ENCODE assay signal across 8 cellular contexts in the genomic region with DNA sequence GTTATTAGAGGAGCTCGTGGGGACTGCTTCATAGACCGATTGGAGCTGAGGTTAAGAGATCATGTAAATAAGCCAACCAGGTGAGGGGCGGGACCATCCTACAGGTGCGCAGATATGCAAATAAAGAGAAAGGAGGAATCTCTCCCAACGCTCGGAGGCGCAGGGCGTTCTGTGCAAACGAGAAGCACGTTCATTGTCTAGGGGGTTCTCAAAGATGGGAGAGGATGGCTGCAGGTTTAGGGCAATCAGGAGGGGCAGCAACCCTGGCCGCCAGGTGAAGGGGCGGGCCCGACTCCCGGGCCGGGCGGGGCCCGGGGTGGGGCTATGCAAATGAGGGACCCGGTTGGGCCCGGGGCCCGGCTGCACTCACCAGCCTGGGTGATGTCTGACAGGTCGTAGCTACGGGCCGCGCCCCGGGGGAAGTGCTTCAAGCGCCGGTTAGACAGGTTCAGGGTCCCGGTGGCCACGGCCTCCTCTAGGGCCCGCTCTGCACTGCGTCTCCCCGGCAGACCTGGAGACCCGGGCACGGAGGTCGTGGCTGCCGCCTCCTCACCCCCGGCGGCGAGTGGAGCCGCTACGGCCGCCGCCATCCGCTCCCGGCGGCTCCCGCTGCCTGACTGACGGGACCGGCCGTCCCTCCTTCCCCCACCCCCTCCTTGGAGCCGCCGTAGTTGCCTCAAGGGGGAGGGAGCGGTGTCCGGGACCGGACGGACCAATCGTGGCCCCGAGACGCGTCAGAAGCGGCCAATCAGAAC. TPM values are rescaled to one million over a fixed set of nuclear protein-coding genes. Genes with fewer than 3 reads are reported as not detected.
DNase-seq lines count a peak whose midpoint lies in the region; TF ChIP-seq lines count a peak whose summit lies in the region.

A gene with protein sequence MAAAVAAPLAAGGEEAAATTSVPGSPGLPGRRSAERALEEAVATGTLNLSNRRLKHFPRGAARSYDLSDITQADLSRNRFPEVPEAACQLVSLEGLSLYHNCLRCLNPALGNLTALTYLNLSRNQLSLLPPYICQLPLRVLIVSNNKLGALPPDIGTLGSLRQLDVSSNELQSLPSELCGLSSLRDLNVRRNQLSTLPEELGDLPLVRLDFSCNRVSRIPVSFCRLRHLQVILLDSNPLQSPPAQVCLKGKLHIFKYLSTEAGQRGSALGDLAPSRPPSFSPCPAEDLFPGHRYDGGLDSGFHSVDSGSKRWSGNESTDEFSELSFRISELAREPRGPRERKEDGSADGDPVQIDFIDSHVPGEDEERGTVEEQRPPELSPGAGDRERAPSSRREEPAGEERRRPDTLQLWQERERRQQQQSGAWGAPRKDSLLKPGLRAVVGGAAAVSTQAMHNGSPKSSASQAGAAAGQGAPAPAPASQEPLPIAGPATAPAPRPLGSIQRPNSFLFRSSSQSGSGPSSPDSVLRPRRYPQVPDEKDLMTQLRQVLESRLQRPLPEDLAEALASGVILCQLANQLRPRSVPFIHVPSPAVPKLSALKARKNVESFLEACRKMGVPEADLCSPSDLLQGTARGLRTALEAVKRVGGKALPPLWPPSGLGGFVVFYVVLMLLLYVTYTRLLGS (minus strand): TSS at position 619 of the 755 bp plus-strand sequence. CDS start 29 bp downstream, at position 590.

- peaks cover 39 to 45% of the 10 kb centered on the region in 2 experiments for H3K4me1 Mint-ChIP-seq in H9
- H3K4me1 Mint-ChIP-seq in activated CD4-positive, alpha-beta T cell treated with anti-CD3 and anti-CD28 coated beads, Interleukin-2, amount 10 ng/mL, durations not matched to agents 7 days and 5 days = peaks cover 27% of the 10 kb centered on the region
- H3K4me1 Mint-ChIP-seq in mesothelial cell of epicardium = peaks cover 51% of the 10 kb centered on the region

- H3K4me3 Mint-ChIP-seq in H9 (peak within 1 kb of the TSS; percentile 90 to 98), mesothelial cell of epicardium (peak within 1 kb of the TSS; percentile 91)
- H3K4me3 Mint-ChIP-seq in activated CD4-positive, alpha-beta T cell treated with anti-CD3 and anti-CD28 coated beads, Interleukin-2, amount 10 ng/mL, durations not matched to agents 7 days and 5 days = peak within 1 kb of the TSS; percentile 92

- H3K9me3 ChIP-seq in H9 (ENCODE audit: control insufficient read depth, low read depth, low read length) = no peaks in the 10 kb centered on the region
- H3K9me3 ChIP-seq in effector memory CD4-positive, alpha-beta T cell (ENCODE audit: control insufficient read depth, low read length) = no peaks in the 10 kb centered on the region

- H4K8ac ChIP-seq in H9 (replicated peaks; ENCODE audit: insufficient read length, low read depth, low read length) = no peak within 1 kb of the TSS

- peak within 1 kb of the TSS; percentile 85 for H3K18ac ChIP-seq in H9 (ENCODE audit: insufficient read length, low read depth, low read length)

- CTCF ChIA-PET in activated CD4-positive, alpha-beta T cell treated with anti-CD3 and anti-CD28 coated beads, Interleukin-2, amount 10 ng/mL, durations not matched to agents 7 days and 5 days (lab: Charles Lee) = interaction anchor here (0.7 to 4.0 kb wide), 28 partner anchors 8 to 120 kb away, joined by 3 to 22 read pairs (median 4); a partner anchor contains a TSS

- DNase-seq in GM12865 (ENCODE audit: low read depth) (peak; percentile 65), H9 (peak; percentile 74), NCI-H2081 (lab: John Stamatoyannopoulos, UW) (peak; percentile 65 to 66), mesothelial cell of epicardium (ENCODE audit: low spot score in 2 of 2, unreplicated experiment in 2 of 2) (peak in 1 of 2 experiments; percentile 72), ecto neural progenitor cell (ENCODE audit: low spot score) (no peak)
- peak; percentile 64 for DNase-seq in activated CD4-positive, alpha-beta T cell treated with anti-CD3 and anti-CD28 coated beads, Interleukin-2, amount 10 ng/mL, durations not matched to agents 7 days and 5 days
- DNase-seq in effector memory CD4-positive, alpha-beta T cell = peak; percentile 48 to 64 (median 59)

- H3K36me3 Mint-ChIP-seq in H9 (ENCODE audit: insufficient read depth in 1 of 3, low read depth in 3 of 3) (peaks cover 3 to 9% (median 4%) of the 10 kb centered on the region in 3 experiments; a peak in 2 of 7 replicates), mesothelial cell of epicardium (no peaks in the 10 kb centered on the region)
- peaks cover 12% of the 10 kb centered on the region for H3K36me3 Mint-ChIP-seq in activated CD4-positive, alpha-beta T cell treated with anti-CD3 and anti-CD28 coated beads, Interleukin-2, amount 10 ng/mL, durations not matched to agents 7 days and 5 days (ENCODE audit: low read depth)

- no CpG with 5 or more reads among the region's 61 CpGs for WGBS in H9 (ENCODE audit: extremely low coverage, insufficient read length, low lambda C conversion rate)

- H2BK120ac ChIP-seq in H9 (ENCODE audit: low read depth, low read length, poor library complexity, severe bottlenecking) = no peak within 1 kb of the TSS

- no peak within 1 kb of the TSS for H2BK12ac ChIP-seq in H9 (ENCODE audit: insufficient read length, low read depth, low read length)

- H2BK15ac ChIP-seq in H9 (ENCODE audit: low read depth, low read length) = no peak within 1 kb of the TSS

- H3K9me3 Mint-ChIP-seq in H9 = no peaks in the 10 kb centered on the region
- no peaks in the 10 kb centered on the region for H3K9me3 Mint-ChIP-seq in activated CD4-positive, alpha-beta T cell treated with anti-CD3 and anti-CD28 coated beads, Interleukin-2, amount 10 ng/mL, durations not matched to agents 7 days and 5 days
- H3K9me3 Mint-ChIP-seq in mesothelial cell of epicardium = no peaks in the 10 kb centered on the region

- H3K23me2 ChIP-seq in H9 (ENCODE audit: insufficient read length, low read depth, low read length, poor library complexity, severe bottlenecking) = peaks cover 8% of the 10 kb centered on the region

- H2BK5ac ChIP-seq in H9 (ENCODE audit: insufficient read length, low read length) = no peak within 1 kb of the TSS

- no peak within 1 kb of the TSS for H3K23ac ChIP-seq in H9 (ENCODE audit: insufficient read length, low read depth, low read length)

- H2BK20ac ChIP-seq in H9 (ENCODE audit: low read depth, low read length, poor library complexity, severe bottlenecking) = no peak within 1 kb of the TSS

- POLR2A ChIA-PET in activated CD4-positive, alpha-beta T cell treated with anti-CD3 and anti-CD28 coated beads, Interleukin-2, amount 10 ng/mL, durations not matched to agents 7 days and 5 days (lab: Charles Lee) = interaction anchor here (0.6 to 1.0 kb wide), 7 partner anchors 13 to 158 kb away, joined by 3 to 9 read pairs (median 5); a partner anchor contains a TSS

- H3K27me3 ChIP-seq in H9 (ENCODE audit: insufficient read depth, low read length) = no peaks in the 10 kb centered on the region
- no peaks in the 10 kb centered on the region for H3K27me3 ChIP-seq in effector memory CD4-positive, alpha-beta T cell (replicated peaks; ENCODE audit: control insufficient read depth, insufficient read depth, low read length, poor library complexity, severe bottlenecking)

- no peak within 1 kb of the TSS for H2AFZ ChIP-seq in H9 (ENCODE audit: low read length)

- H3K27ac Mint-ChIP-seq in H9 (peak within 1 kb of the TSS; percentile 97 to 99 (median 99)), mesothelial cell of epicardium (peak within 1 kb of the TSS; percentile 96)
- peak within 1 kb of the TSS; percentile 92 for H3K27ac Mint-ChIP-seq in activated CD4-positive, alpha-beta T cell treated with anti-CD3 and anti-CD28 coated beads, Interleukin-2, amount 10 ng/mL, durations not matched to agents 7 days and 5 days

- no peak within 1 kb of the TSS for H3T11ph ChIP-seq in H9 (ENCODE audit: low read length)

- no peak within 1 kb of the TSS for H3K4ac ChIP-seq in H9 (ENCODE audit: low read depth, low read length)

- H2AK5ac ChIP-seq in H9 (ENCODE audit: insufficient read length, low read length) = no peak within 1 kb of the TSS

- TF ChIP-seq CTCF in GM12865 (IDR thresholded peaks at IDR 0.05; ENCODE audit: insufficient read depth, low read depth, low read length, missing control alignments) = no peak
- no peak for TF ChIP-seq CTCF in H9 (conservative IDR thresholded peaks at IDR 0.05)
- no peak for TF ChIP-seq CTCF in mesothelial cell of epicardium (IDR thresholded peaks at IDR 0.05; ENCODE audit: unreplicated experiment)

- H4K5ac ChIP-seq in H9 (ENCODE audit: insufficient read length, low read depth, low read length) = no peak within 1 kb of the TSS

- peaks cover 15% of the 10 kb centered on the region for H3K36me3 ChIP-seq in effector memory CD4-positive, alpha-beta T cell (ENCODE audit: control insufficient read depth, insufficient read depth, low read length)

- H3K4me2 ChIP-seq in H9 (ENCODE audit: insufficient read depth, insufficient read length, low read length) = peak within 1 kb of the TSS; percentile 93

- H4K91ac ChIP-seq in H9 (ENCODE audit: insufficient read length, low read depth, low read length) = no peak within 1 kb of the TSS

- peak within 1 kb of the TSS; percentile 94 for H3K14ac ChIP-seq in H9 (ENCODE audit: insufficient read depth, low read length)

- peak within 1 kb of the TSS; percentile 93 for H3K4me3 ChIP-seq in GM12865 (ENCODE audit: low read depth, low read length)
- H3K4me3 ChIP-seq in effector memory CD4-positive, alpha-beta T cell (ENCODE audit: insufficient read depth, low read depth, low read length, poor library complexity, severe bottlenecking) = peak within 1 kb of the TSS; percentile 95

- no peak within 1 kb of the TSS for H3K56ac ChIP-seq in H9 (ENCODE audit: insufficient read length, low read depth, low read length)

- peaks cover 7% of the 10 kb centered on the region; the same call in 1 of the 2 replicates for H3K4me1 ChIP-seq in H9 (ENCODE audit: insufficient read depth, low read length)
- peaks cover 46% of the 10 kb centered on the region for H3K4me1 ChIP-seq in effector memory CD4-positive, alpha-beta T cell (ENCODE audit: control insufficient read depth, insufficient read depth, low read length, poor library complexity, severe bottlenecking)

- H3K79me1 ChIP-seq in H9 (ENCODE audit: insufficient read depth, low read depth, low read length, poor library complexity, severe bottlenecking) = no peaks in the 10 kb centered on the region

- H3K9ac ChIP-seq in H9 (ENCODE audit: extremely low read depth, insufficient read length, low read length) = peak within 1 kb of the TSS; percentile 75

- no peaks in the 10 kb centered on the region for H3K79me2 ChIP-seq in H9 (ENCODE audit: insufficient read depth, low read length)

- H3K27ac ChIP-seq in H9 (ENCODE audit: insufficient read length, low read depth, low read length) (no peak within 1 kb of the TSS), temporal lobe (ENCODE audit: low read depth, low read length) (peak within 1 kb of the TSS; percentile 75)
- peak within 1 kb of the TSS; percentile 95 for H3K27ac ChIP-seq in effector memory CD4-positive, alpha-beta T cell (ENCODE audit: insufficient read depth, low read length, poor library complexity, severe bottlenecking)

- H3K27me3 Mint-ChIP-seq in H9 (ENCODE audit: low read depth) = peaks cover 21% of the 10 kb centered on the region
- peaks cover 5% of the 10 kb centered on the region for H3K27me3 Mint-ChIP-seq in activated CD4-positive, alpha-beta T cell treated with anti-CD3 and anti-CD28 coated beads, Interleukin-2, amount 10 ng/mL, durations not matched to agents 7 days and 5 days
- no peaks in the 10 kb centered on the region for H3K27me3 Mint-ChIP-seq in mesothelial cell of epicardium (ENCODE audit: low read depth)

- H4K20me1 ChIP-seq in H9 (ENCODE audit: control insufficient read depth, insufficient read depth, insufficient read length) = no peaks in the 10 kb centered on the region

RNA-seq across cellular contexts. Expression of the gene that starts here (rescaled TPM):
- total RNA-seq in H9 (2021) (36.8 and 39.1 TPM in 2 replicates), mesothelial cell of epicardium (117 to 128 TPM (median 127 TPM) in 3 replicates), temporal lobe (4.9 TPM)
- total RNA-seq in activated CD4-positive, alpha-beta T cell treated with anti-CD3 and anti-CD28 coated beads, Interleukin-2, amount 10 ng/mL, durations not matched to agents 7 days and 5 days = 100 to 1,000 TPM; 189 to 217 TPM
